Comparison of ENCODE assay signal across 7 cellular contexts in genomic region chr18:3441290-3441689, GRCh38. TPM values are rescaled to one million over a fixed set of nuclear protein-coding genes. Genes with fewer than 3 reads are reported as not detected.
DNase-seq lines count a peak whose midpoint lies in the region; ATAC-seq and TF ChIP-seq lines count a peak whose summit lies in the region.

No MANE protein-coding gene starts in this region.

- H3K36me3 Mint-ChIP-seq in neural crest cell (ENCODE audit: low read depth): no peaks in the 10 kb centered on the region
- no peaks in the 10 kb centered on the region for H3K36me3 Mint-ChIP-seq in activated naive CD4-positive, alpha-beta T cell treated with anti-CD3 and anti-CD28 coated beads, Interleukin-2, amount 10 ng/mL, durations not matched to agents 7 days and 5 days

- H3K4me3 Mint-ChIP-seq in neural crest cell: no peak overlapping the region
- H3K4me3 Mint-ChIP-seq in activated naive CD4-positive, alpha-beta T cell treated with anti-CD3 and anti-CD28 coated beads, Interleukin-2, amount 10 ng/mL, durations not matched to agents 7 days and 5 days: no peak overlapping the region

- H3K27me3 Mint-ChIP-seq in neural crest cell (ENCODE audit: low read depth): no peaks in the 10 kb centered on the region
- peaks cover 20% of the 10 kb centered on the region for H3K27me3 Mint-ChIP-seq in activated naive CD4-positive, alpha-beta T cell treated with anti-CD3 and anti-CD28 coated beads, Interleukin-2, amount 10 ng/mL, durations not matched to agents 7 days and 5 days

- CTCF ChIA-PET in activated naive CD4-positive, alpha-beta T cell treated with anti-CD3 and anti-CD28 coated beads, Interleukin-2, amount 10 ng/mL, durations not matched to agents 7 days and 5 days (lab: Charles Lee): interaction anchor here (1.5 to 2.4 kb wide), 3 partner anchors 11 to 225 kb away, joined by 3 to 9 read pairs (median 4); no protein-coding TSS in a partner anchor

- H3K4me1 Mint-ChIP-seq in neural crest cell: peaks cover 18% of the 10 kb centered on the region
- H3K4me1 Mint-ChIP-seq in activated naive CD4-positive, alpha-beta T cell treated with anti-CD3 and anti-CD28 coated beads, Interleukin-2, amount 10 ng/mL, durations not matched to agents 7 days and 5 days: peaks cover 2% of the 10 kb centered on the region

- DNase-seq in GDM1 (lab: John Stamatoyannopoulos, UW) (peak; percentile 2), NCI-H526 (lab: John Stamatoyannopoulos, UW) (peak; percentile 8 to 24), epithelial cell of proximal tubule (ENCODE audit: low read depth) (no peak), neural crest cell (ENCODE audit: low read depth, low spot score) (no peak)
- no peak for DNase-seq in activated naive CD4-positive, alpha-beta T cell treated with anti-CD3 and anti-CD28 coated beads, Interleukin-2, amount 10 ng/mL, durations not matched to agents 7 days and 5 days

- H3K27ac Mint-ChIP-seq in neural crest cell (ENCODE audit: unreplicated experiment): no peak overlapping the region
- no peak overlapping the region for H3K27ac Mint-ChIP-seq in activated naive CD4-positive, alpha-beta T cell treated with anti-CD3 and anti-CD28 coated beads, Interleukin-2, amount 10 ng/mL, durations not matched to agents 7 days and 5 days

- no peak for ATAC-seq in HG03135 (IDR thresholded peaks at IDR 0.05; ENCODE audit: unreplicated experiment)
- ATAC-seq in GM18517 (IDR thresholded peaks at IDR 0.05; ENCODE audit: unreplicated experiment): no peak

- no peaks in the 10 kb centered on the region for H3K9me3 Mint-ChIP-seq in neural crest cell
- H3K9me3 Mint-ChIP-seq in activated naive CD4-positive, alpha-beta T cell treated with anti-CD3 and anti-CD28 coated beads, Interleukin-2, amount 10 ng/mL, durations not matched to agents 7 days and 5 days: no peaks in the 10 kb centered on the region

- H3K4me3 ChIP-seq in epithelial cell of proximal tubule (ENCODE audit: low read depth, low read length): no peak overlapping the region

- peak; percentile 69 for TF ChIP-seq CTCF in epithelial cell of proximal tubule (conservative IDR thresholded peaks at IDR 0.05; ENCODE audit: low read depth, low read length)
- TF ChIP-seq CTCF in neural crest cell (conservative IDR thresholded peaks at IDR 0.05): peak; percentile 32

RNA-seq across cellular contexts. Expression of gene TGIF1, which starts 8.7 kb away (rescaled TPM):
- total RNA-seq in epithelial cell of proximal tubule (165 and 170 TPM in 2 replicates), neural crest cell (49.1 and 57.9 TPM in 2 replicates)

Comparison
In these comparisons a context has a peak if more than half of its experiments do, and no peak if none do; other contexts are left out.
1. DNase-seq: peak in GDM1 (single experiment) and NCI-H526 (2 of 2); none in epithelial cell of proximal tubule (single experiment), neural crest cell (single experiment) and activated naive CD4-positive, alpha-beta T cell treated with anti-CD3 and anti-CD28 coated beads, Interleukin-2, amount 10 ng/mL, durations not matched to agents 7 days and 5 days (single experiment).